Comparison of ENCODE assay signal across 19 cellular contexts in the genomic region with DNA sequence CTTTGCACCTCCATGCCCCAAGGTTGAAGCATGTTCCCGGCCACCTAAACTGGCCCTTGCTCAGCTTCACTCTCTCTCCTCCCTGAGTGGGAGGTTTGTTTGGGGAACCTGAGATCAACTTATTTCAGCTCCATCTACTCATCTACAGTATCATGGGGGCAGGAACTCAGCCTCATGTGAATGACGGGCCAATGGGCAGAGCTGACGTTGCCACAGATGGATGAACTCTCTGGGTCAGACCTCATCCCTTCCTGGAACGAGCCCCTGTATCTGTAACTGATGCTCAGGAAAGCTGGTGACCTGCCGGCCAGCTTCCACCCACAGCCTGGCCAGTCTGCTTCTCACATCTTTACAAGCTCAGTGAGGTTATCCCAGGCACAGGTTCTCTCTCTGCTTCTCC.
"Had no signal": no experiment of that assay in that cellular context is flagged by ENCODE, and none has a peak within 500 bp of the region (broad histone marks: within the 10 kb centered on the region; RNA-seq: fewer than 3 reads in every experiment).

No MANE protein-coding gene starts in this region.

- DNase-seq: hippocampal formation; kidney glomerular epithelial cell; left cardiac atrium; left lung; lower lobe of right lung; mammary epithelial cell; mesenchymal stem cell; naive thymus-derived CD8-positive, alpha-beta T cell; posterior cingulate gyrus; psoas muscle; sigmoid colon; small intestine; stimulated activated CD4-positive, alpha-beta T cell treated with anti-CD3 and anti-CD28 coated beads, Interleukin-4, amount 100 ng/mL, for 24 hours; stimulated activated naive CD4-positive, alpha-beta T cell had no signal

- H3K27ac ChIP-seq: left lung, lower lobe of right lung, pancreas, psoas muscle, sigmoid colon, spleen, suprapubic skin, tibial nerve had no signal

- H3K4me1 ChIP-seq: left lung, lower lobe of right lung, pancreas, psoas muscle, sigmoid colon, spleen, tibial nerve had no signal

- H3K4me3 ChIP-seq: left lung, lower lobe of right lung, pancreas, psoas muscle, sigmoid colon, spleen, suprapubic skin, tibial nerve had no signal

- H3K9me3 ChIP-seq: left lung, lower lobe of right lung, pancreas, psoas muscle, sigmoid colon, spleen, suprapubic skin had no signal

- H3K27me3 ChIP-seq: left lung, pancreas, suprapubic skin had no signal

- H3K36me3 ChIP-seq: left lung, lower lobe of right lung, pancreas, sigmoid colon, spleen, suprapubic skin, tibial nerve had no signal

- ATAC-seq: left cardiac atrium; left lung; lower lobe of right lung; naive thymus-derived CD8-positive, alpha-beta T cell; pancreas; psoas muscle; stimulated activated effector memory CD8-positive, alpha-beta T cell treated with anti-CD3 and anti-CD28 coated beads, Interleukin-12 subunit alpha, Interleukin-12 subunit beta, amount 100 ng/mL, for 72 hours had no signal
